Comparison of ENCODE assay signal across 1 cellular context in genomic region chr12:6853626-6854025, GRCh38.
TF ChIP-seq lines count a peak whose summit lies in the region.

No MANE protein-coding gene starts in this region.

TF ChIP-seq in HCT116, 20 proteins besides CTCF, POLR2A, EP300 and RAD21 (continued from another document):
- TF ChIP-seq REST (IDR thresholded peaks at IDR 0.05; ENCODE audit: low read depth) = no peak
- TF ChIP-seq CBX3 (IDR thresholded peaks at IDR 0.05; ENCODE audit: low read depth) = no peak
- no peak for TF ChIP-seq EGR1 (IDR thresholded peaks at IDR 0.05; ENCODE audit: low read depth)
